ENCODE assay signal across 19 cellular contexts in the genomic region with DNA sequence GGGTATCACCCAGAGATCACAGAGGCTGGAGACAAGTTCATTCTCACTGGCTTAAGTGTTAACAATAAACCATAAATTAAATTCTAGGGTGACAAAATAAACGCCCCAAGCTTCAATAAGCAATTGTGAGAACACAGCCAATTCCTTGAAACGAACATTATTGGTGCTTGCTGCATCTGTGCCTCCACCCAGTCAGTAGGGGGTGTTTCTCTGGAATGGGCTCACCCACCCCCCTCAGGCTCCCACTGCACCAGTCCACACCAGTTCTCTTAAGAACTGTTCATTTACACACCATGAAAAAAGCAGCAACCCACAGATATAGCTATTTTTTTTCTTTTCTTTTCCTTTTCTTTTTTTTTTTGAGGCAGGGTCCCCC. TPM values are rescaled to one million over a fixed set of nuclear protein-coding genes. Genes with fewer than 3 reads are reported as not detected.
A peak's percentile ranks its signal among the peaks of the same experiment; 100 is the strongest.
DNase-seq lines count a peak whose midpoint lies in the region; TF ChIP-seq lines count a peak whose summit lies in the region.
"Had no signal": no experiment of that assay in that cellular context is flagged by ENCODE, and none has a peak within 500 bp of the region (broad histone marks: within the 10 kb centered on the region; RNA-seq: fewer than 3 reads in every experiment).

No MANE protein-coding gene starts in this region.

- TF ChIP-seq POLR2A in esophagus squamous epithelium (IDR thresholded peaks at IDR 0.05) = no peak

- peaks cover 0 to 7% of the 10 kb centered on the region in 2 donors for H3K36me3 Mint-ChIP-seq in CD4-positive, alpha-beta memory T cell
- H3K36me3 Mint-ChIP-seq: activated naive CD8-positive, alpha-beta T cell treated with anti-CD3 and anti-CD28 coated beads, Interleukin-2, amount 10 ng/mL, durations not matched to agents 7 days and 5 days; natural killer cell treated with Interleukin-12 subunit alpha and Interleukin-12 subunit beta and Interleukin-15 and Interleukin-18, amount 100 ng/mL, for 72 hours; stimulated activated effector memory CD8-positive, alpha-beta T cell treated with anti-CD3 and anti-CD28 coated beads, Interleukin-12 subunit alpha, Interleukin-12 subunit beta, amount 100 ng/mL, for 72 hours had no signal

- H3K4me3 ChIP-seq in esophagus squamous epithelium (no peak overlapping the region), skeletal muscle satellite cell (ENCODE audit: low read length) (no peak overlapping the region)
- H3K4me3 ChIP-seq in CD4-positive, alpha-beta memory T cell (ENCODE audit: low read length in 2 of 2) = no peak overlapping the region
- H3K4me3 ChIP-seq: lung, right lobe of liver, uterus had no signal

- H3K4me3 Mint-ChIP-seq in CD4-positive, alpha-beta memory T cell = no peak overlapping the region
- H3K4me3 Mint-ChIP-seq: activated naive CD8-positive, alpha-beta T cell treated with anti-CD3 and anti-CD28 coated beads, Interleukin-2, amount 10 ng/mL, durations not matched to agents 7 days and 5 days; natural killer cell treated with Interleukin-12 subunit alpha and Interleukin-12 subunit beta and Interleukin-15 and Interleukin-18, amount 100 ng/mL, for 72 hours; stimulated activated effector memory CD8-positive, alpha-beta T cell treated with anti-CD3 and anti-CD28 coated beads, Interleukin-12 subunit alpha, Interleukin-12 subunit beta, amount 100 ng/mL, for 72 hours had no signal

- TF ChIP-seq CTCF in VCaP (conservative IDR thresholded peaks at IDR 0.05) (no peak), esophagus squamous epithelium (IDR thresholded peaks at IDR 0.05) (no peak)

- DNase-seq in NCI-H1417 (lab: John Stamatoyannopoulos, UW) (peak in 2 of 3 experiments; percentile 58 to 86), NCI-H1417 treated with DMSO at 0.1 percent for 48 hours (lab: John Stamatoyannopoulos, UW) (no peak), esophagus squamous epithelium (lab: John Stamatoyannopoulos, UW) (no peak), DMS79 treated with DMSO at 0.1 percent for 48 hours (lab: John Stamatoyannopoulos, UW) (no peak)
- DNase-seq in CD4-positive, alpha-beta memory T cell = no peak
- no peak for DNase-seq in activated CD8-positive, alpha-beta memory T cell treated with anti-CD3 and anti-CD28 coated beads for 24 hours
- DNase-seq: 8988T; activated naive CD8-positive, alpha-beta T cell treated with anti-CD3 and anti-CD28 coated beads, Interleukin-2, amount 10 ng/mL, durations not matched to agents 7 days and 5 days; activated T-cell treated with anti-CD3 and anti-CD28 coated beads for 4 hours; NCI-H446; PC-3; right lobe of liver; T-helper 1 cell; uterus had no signal

- intact Hi-C loops in esophagus squamous epithelium (cut with DNase I) = no loop called here
- intact Hi-C loops in CD4-positive, alpha-beta memory T cell (cut with micrococcal nuclease) = no loop called here

- no peak overlapping the region for H3K9ac ChIP-seq in skeletal muscle satellite cell (ENCODE audit: low read depth, low read length)

- peaks cover 23 to 100% (median 29%) of the 10 kb centered on the region in 3 donors for H3K4me1 ChIP-seq in esophagus squamous epithelium
- peaks cover 35% of the 10 kb centered on the region for H3K4me1 ChIP-seq in skeletal muscle satellite cell (ENCODE audit: control insufficient read depth, insufficient read depth, low read length)
- H3K4me1 ChIP-seq in CD4-positive, alpha-beta memory T cell (ENCODE audit: insufficient read depth, low read length) = no peaks in the 10 kb centered on the region
- H3K4me1 ChIP-seq: uterus had no signal

- H3K27ac ChIP-seq in VCaP (peak overlapping the region; percentile 3; the same call in 1 of the 2 replicates), esophagus squamous epithelium (peak overlapping the region in 3 of 4 donors; percentile 36 to 71 (median 53))
- no peak overlapping the region for H3K27ac ChIP-seq in CD4-positive, alpha-beta memory T cell (ENCODE audit: low read depth, low read length)
- H3K27ac ChIP-seq: uterus had no signal

- peak overlapping the region in 1 of 7 donors; percentile 12 for H3K27ac Mint-ChIP-seq in CD4-positive, alpha-beta memory T cell
- H3K27ac Mint-ChIP-seq: activated naive CD8-positive, alpha-beta T cell treated with anti-CD3 and anti-CD28 coated beads, Interleukin-2, amount 10 ng/mL, durations not matched to agents 7 days and 5 days; natural killer cell treated with Interleukin-12 subunit alpha and Interleukin-12 subunit beta and Interleukin-15 and Interleukin-18, amount 100 ng/mL, for 72 hours; stimulated activated effector memory CD8-positive, alpha-beta T cell treated with anti-CD3 and anti-CD28 coated beads, Interleukin-12 subunit alpha, Interleukin-12 subunit beta, amount 100 ng/mL, for 72 hours had no signal

- H3K9me3 Mint-ChIP-seq in CD4-positive, alpha-beta memory T cell = peaks cover 0 to 3% (median 2%) of the 10 kb centered on the region in 8 donors
- H3K9me3 Mint-ChIP-seq: activated naive CD8-positive, alpha-beta T cell treated with anti-CD3 and anti-CD28 coated beads, Interleukin-2, amount 10 ng/mL, durations not matched to agents 7 days and 5 days; natural killer cell treated with Interleukin-12 subunit alpha and Interleukin-12 subunit beta and Interleukin-15 and Interleukin-18, amount 100 ng/mL, for 72 hours; stimulated activated effector memory CD8-positive, alpha-beta T cell treated with anti-CD3 and anti-CD28 coated beads, Interleukin-12 subunit alpha, Interleukin-12 subunit beta, amount 100 ng/mL, for 72 hours had no signal

- H3K36me3 ChIP-seq in esophagus squamous epithelium (peaks cover 0 to 8% (median 0%) of the 10 kb centered on the region in 3 donors), skeletal muscle satellite cell (ENCODE audit: insufficient read depth, low read length) (no peaks in the 10 kb centered on the region)
- no peaks in the 10 kb centered on the region for H3K36me3 ChIP-seq in CD4-positive, alpha-beta memory T cell (ENCODE audit: insufficient read depth, low read length)
- H3K36me3 ChIP-seq: right lobe of liver, uterus had no signal

- POLR2A ChIA-PET in CD4-positive, alpha-beta memory T cell (lab: Charles Lee; ENCODE audit: partially characterized antibody) = no interaction called here

- CTCF ChIA-PET in CD4-positive, alpha-beta memory T cell (lab: Charles Lee; ENCODE audit: partially characterized antibody) = no interaction called here

- peak overlapping the region; percentile 70 for H3K4me2 ChIP-seq in skeletal muscle satellite cell (ENCODE audit: low read length)

- peaks cover 7 to 16% of the 10 kb centered on the region in 2 donors for H3K27me3 Mint-ChIP-seq in CD4-positive, alpha-beta memory T cell

- H3K27me3 ChIP-seq in esophagus squamous epithelium = no peaks in the 10 kb centered on the region
- no peaks in the 10 kb centered on the region for H3K27me3 ChIP-seq in skeletal muscle satellite cell (ENCODE audit: control insufficient read depth, insufficient read depth, low read length)
- no peaks in the 10 kb centered on the region for H3K27me3 ChIP-seq in CD4-positive, alpha-beta memory T cell (ENCODE audit: insufficient read depth, low read length)
- H3K27me3 ChIP-seq: right lobe of liver, uterus had no signal

- WGBS in esophagus squamous epithelium, 2 donors = 15 to 31% methylated on average over 2 of the region's 2 CpGs

- no peaks in the 10 kb centered on the region for H3K9me3 ChIP-seq in esophagus squamous epithelium
- H3K9me3 ChIP-seq in skeletal muscle satellite cell (replicated peaks; ENCODE audit: low read length) = no peaks in the 10 kb centered on the region
- no peaks in the 10 kb centered on the region for H3K9me3 ChIP-seq in CD4-positive, alpha-beta memory T cell (ENCODE audit: control insufficient read depth in 1 of 2, low read length in 2 of 2)
- H3K9me3 ChIP-seq: right lobe of liver, uterus had no signal

- peaks cover 0 to 6% (median 1%) of the 10 kb centered on the region in 4 donors for H3K4me1 Mint-ChIP-seq in CD4-positive, alpha-beta memory T cell
- H3K4me1 Mint-ChIP-seq: activated naive CD8-positive, alpha-beta T cell treated with anti-CD3 and anti-CD28 coated beads, Interleukin-2, amount 10 ng/mL, durations not matched to agents 7 days and 5 days; stimulated activated effector memory CD8-positive, alpha-beta T cell treated with anti-CD3 and anti-CD28 coated beads, Interleukin-12 subunit alpha, Interleukin-12 subunit beta, amount 100 ng/mL, for 72 hours had no signal

RNA-seq across cellular contexts. Expression of gene CDC42BPB, which starts 34.7 kb away (rescaled TPM):
- total RNA-seq in esophagus squamous epithelium = 10 to 100 TPM; 43.7 to 98.2 (median 81.2) TPM
- total RNA-seq in skeletal muscle satellite cell (2012; rRNA removed) = 76.8 and 85.8 TPM in 2 replicates
- 1 to 10 TPM; 7.5 to 8.4 TPM for total RNA-seq in CD4-positive, alpha-beta memory T cell
- under 1 TPM; 0.02 to 0.80 TPM for polyA plus RNA-seq in CD4-positive, alpha-beta memory T cell

Comparison
In these comparisons a context has a peak if more than half of its experiments do, and no peak if none do; other contexts are left out.
1. DNase-seq: peak in NCI-H1417 (2 of 3); none in NCI-H1417 treated with DMSO at 0.1 percent for 48 hours (single experiment), esophagus squamous epithelium (single experiment), CD4-positive, alpha-beta memory T cell (0 of 5), DMS79 treated with DMSO at 0.1 percent for 48 hours (single experiment) and activated CD8-positive, alpha-beta memory T cell treated with anti-CD3 and anti-CD28 coated beads for 24 hours (single experiment).
2. RNA of gene CDC42BPB, which starts 34.7 kb away (total RNA-seq): 43.7 to 98.2 TPM in esophagus squamous epithelium; 7.5 to 8.4 TPM in CD4-positive, alpha-beta memory T cell; every median in the first group is over 4 times any median in the second.